1 cellular context compared by ENCODE assay signal in the genomic region with DNA sequence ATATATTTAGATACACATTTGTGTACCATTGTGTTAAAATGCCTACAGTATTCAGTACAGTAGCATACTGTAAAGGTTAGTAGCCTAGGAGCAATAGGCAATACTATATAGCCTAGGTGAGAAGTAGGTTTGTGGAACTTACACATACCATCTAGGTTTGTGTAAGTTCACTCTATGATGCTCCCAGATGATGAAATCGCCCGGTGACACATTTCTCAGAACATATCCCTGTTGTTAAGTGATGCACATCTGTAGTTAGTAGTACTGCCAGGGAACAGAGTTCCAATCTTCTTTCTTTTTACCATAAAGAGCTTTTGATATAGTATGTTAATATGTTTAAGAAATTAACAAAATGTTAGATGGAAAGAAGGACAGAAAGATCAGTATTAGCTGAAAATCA.
TF ChIP-seq lines count a peak whose summit lies in the region.

No MANE protein-coding gene starts in this region.

TF ChIP-seq in GM23338, 12 proteins besides CTCF, POLR2A, EP300 and RAD21 (continued from another document):
- TF ChIP-seq JUNB (IDR thresholded peaks at IDR 0.05; ENCODE audit: unreplicated experiment) (no peak), STAT1 (IDR thresholded peaks at IDR 0.05; ENCODE audit: unreplicated experiment) (no peak)
- TF ChIP-seq, protein P1, sequence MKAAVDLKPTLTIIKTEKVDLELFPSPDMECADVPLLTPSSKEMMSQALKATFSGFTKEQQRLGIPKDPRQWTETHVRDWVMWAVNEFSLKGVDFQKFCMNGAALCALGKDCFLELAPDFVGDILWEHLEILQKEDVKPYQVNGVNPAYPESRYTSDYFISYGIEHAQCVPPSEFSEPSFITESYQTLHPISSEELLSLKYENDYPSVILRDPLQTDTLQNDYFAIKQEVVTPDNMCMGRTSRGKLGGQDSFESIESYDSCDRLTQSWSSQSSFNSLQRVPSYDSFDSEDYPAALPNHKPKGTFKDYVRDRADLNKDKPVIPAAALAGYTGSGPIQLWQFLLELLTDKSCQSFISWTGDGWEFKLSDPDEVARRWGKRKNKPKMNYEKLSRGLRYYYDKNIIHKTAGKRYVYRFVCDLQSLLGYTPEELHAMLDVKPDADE (IDR thresholded peaks at IDR 0.05): no peak
